1 cellular context compared by ENCODE assay signal in the genomic region with DNA sequence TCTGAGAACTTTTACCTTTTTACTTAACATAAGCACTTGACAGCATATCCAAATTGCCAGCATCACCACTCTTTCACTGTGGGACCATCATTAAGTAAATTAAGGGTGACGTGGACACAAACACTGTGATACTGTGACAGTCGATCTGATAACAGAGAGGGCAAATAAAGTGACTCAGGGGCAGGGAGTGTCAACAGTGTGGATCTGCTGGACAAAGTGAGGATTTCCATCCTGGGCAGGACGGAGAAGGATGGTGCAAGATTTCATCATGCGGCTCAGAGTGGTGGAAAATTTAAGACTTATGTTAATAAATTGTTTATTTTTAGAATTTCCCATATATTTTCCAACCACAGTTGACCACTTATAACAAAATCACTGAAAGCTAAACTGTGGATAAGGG.
TF ChIP-seq lines count a peak whose summit lies in the region.

No MANE protein-coding gene starts in this region.

TF ChIP-seq in HepG2, 621 proteins besides CTCF, POLR2A, EP300 and RAD21 (continued from another document and continues in another):
- TF ChIP-seq, protein P1, sequence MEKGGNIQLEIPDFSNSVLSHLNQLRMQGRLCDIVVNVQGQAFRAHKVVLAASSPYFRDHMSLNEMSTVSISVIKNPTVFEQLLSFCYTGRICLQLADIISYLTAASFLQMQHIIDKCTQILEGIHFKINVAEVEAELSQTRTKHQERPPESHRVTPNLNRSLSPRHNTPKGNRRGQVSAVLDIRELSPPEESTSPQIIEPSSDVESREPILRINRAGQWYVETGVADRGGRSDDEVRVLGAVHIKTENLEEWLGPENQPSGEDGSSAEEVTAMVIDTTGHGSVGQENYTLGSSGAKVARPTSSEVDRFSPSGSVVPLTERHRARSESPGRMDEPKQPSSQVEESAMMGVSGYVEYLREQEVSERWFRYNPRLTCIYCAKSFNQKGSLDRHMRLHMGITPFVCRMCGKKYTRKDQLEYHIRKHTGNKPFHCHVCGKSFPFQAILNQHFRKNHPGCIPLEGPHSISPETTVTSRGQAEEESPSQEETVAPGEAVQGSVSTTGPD (CRISPR knock-in tag; IDR thresholded peaks at IDR 0.05): no peak
- TF ChIP-seq, protein P2, sequence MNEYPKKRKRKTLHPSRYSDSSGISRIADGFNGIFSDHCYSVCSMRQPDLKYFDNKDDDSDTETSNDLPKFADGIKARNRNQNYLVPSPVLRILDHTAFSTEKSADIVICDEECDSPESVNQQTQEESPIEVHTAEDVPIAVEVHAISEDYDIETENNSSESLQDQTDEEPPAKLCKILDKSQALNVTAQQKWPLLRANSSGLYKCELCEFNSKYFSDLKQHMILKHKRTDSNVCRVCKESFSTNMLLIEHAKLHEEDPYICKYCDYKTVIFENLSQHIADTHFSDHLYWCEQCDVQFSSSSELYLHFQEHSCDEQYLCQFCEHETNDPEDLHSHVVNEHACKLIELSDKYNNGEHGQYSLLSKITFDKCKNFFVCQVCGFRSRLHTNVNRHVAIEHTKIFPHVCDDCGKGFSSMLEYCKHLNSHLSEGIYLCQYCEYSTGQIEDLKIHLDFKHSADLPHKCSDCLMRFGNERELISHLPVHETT (CRISPR knock-in tag; conservative IDR thresholded peaks at IDR 0.05): no peak
- peak; percentile 61; the same call in 1 of the 2 replicates for TF ChIP-seq MIER3 (CRISPR knock-in tag; IDR thresholded peaks at IDR 0.05; ENCODE audit: borderline replicate concordance)
- no peak; the same call in 1 of the 2 replicates for TF ChIP-seq RXRA (CRISPR knock-in tag; IDR thresholded peaks at IDR 0.05)
- TF ChIP-seq AKAP8 (CRISPR knock-in tag; IDR thresholded peaks at IDR 0.05): no peak
- TF ChIP-seq NPAS2 (CRISPR knock-in tag; IDR thresholded peaks at IDR 0.05; ENCODE audit: borderline replicate concordance): no peak
- TF ChIP-seq PHF5A (CRISPR knock-in tag; IDR thresholded peaks at IDR 0.05; ENCODE audit: low read depth, unreplicated experiment): peak; percentile 50
- no peak for TF ChIP-seq SNAI1 (CRISPR knock-in tag; IDR thresholded peaks at IDR 0.05; ENCODE audit: borderline replicate concordance)
- TF ChIP-seq JUN (CRISPR knock-in tag; IDR thresholded peaks at IDR 0.05): peak; percentile 87
- TF ChIP-seq, protein P3, sequence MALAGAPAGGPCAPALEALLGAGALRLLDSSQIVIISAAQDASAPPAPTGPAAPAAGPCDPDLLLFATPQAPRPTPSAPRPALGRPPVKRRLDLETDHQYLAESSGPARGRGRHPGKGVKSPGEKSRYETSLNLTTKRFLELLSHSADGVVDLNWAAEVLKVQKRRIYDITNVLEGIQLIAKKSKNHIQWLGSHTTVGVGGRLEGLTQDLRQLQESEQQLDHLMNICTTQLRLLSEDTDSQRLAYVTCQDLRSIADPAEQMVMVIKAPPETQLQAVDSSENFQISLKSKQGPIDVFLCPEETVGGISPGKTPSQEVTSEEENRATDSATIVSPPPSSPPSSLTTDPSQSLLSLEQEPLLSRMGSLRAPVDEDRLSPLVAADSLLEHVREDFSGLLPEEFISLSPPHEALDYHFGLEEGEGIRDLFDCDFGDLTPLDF (CRISPR knock-in tag; IDR thresholded peaks at IDR 0.05): no peak
- TF ChIP-seq, protein P4, sequence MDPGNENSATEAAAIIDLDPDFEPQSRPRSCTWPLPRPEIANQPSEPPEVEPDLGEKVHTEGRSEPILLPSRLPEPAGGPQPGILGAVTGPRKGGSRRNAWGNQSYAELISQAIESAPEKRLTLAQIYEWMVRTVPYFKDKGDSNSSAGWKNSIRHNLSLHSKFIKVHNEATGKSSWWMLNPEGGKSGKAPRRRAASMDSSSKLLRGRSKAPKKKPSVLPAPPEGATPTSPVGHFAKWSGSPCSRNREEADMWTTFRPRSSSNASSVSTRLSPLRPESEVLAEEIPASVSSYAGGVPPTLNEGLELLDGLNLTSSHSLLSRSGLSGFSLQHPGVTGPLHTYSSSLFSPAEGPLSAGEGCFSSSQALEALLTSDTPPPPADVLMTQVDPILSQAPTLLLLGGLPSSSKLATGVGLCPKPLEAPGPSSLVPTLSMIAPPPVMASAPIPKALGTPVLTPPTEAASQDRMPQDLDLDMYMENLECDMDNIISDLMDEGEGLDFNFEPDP (CRISPR knock-in tag; conservative IDR thresholded peaks at IDR 0.05): no peak
- TF ChIP-seq SP1 (IDR thresholded peaks at IDR 0.05): no peak
- no peak for TF ChIP-seq SP1 (CRISPR knock-in tag; IDR thresholded peaks at IDR 0.05)
- no peak for TF ChIP-seq GZF1 (CRISPR knock-in tag; IDR thresholded peaks at IDR 0.05)
- TF ChIP-seq RORA (CRISPR knock-in tag; IDR thresholded peaks at IDR 0.05): no peak
- no peak for TF ChIP-seq ZNF747 (CRISPR knock-in tag; IDR thresholded peaks at IDR 0.05; ENCODE audit: borderline replicate concordance)
- TF ChIP-seq, protein P5, sequence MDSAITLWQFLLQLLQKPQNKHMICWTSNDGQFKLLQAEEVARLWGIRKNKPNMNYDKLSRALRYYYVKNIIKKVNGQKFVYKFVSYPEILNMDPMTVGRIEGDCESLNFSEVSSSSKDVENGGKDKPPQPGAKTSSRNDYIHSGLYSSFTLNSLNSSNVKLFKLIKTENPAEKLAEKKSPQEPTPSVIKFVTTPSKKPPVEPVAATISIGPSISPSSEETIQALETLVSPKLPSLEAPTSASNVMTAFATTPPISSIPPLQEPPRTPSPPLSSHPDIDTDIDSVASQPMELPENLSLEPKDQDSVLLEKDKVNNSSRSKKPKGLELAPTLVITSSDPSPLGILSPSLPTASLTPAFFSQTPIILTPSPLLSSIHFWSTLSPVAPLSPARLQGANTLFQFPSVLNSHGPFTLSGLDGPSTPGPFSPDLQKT (CRISPR knock-in tag; IDR thresholded peaks at IDR 0.05; ENCODE audit: borderline replicate concordance): no peak
- TF ChIP-seq SIX4 (CRISPR knock-in tag; IDR thresholded peaks at IDR 0.05): peak; percentile 39; the same call in 1 of the 2 replicates
- TF ChIP-seq ZNF354B (CRISPR knock-in tag; IDR thresholded peaks at IDR 0.05): no peak
- TF ChIP-seq ZNF780A (CRISPR knock-in tag; IDR thresholded peaks at IDR 0.05): no peak
- TF ChIP-seq SRSF4 (IDR thresholded peaks at IDR 0.05; ENCODE audit: low read depth, low read length, poor library complexity, severe bottlenecking): no peak
- peak; percentile 79; the same call in 1 of the 2 replicates for TF ChIP-seq FOXK1 (CRISPR knock-in tag; IDR thresholded peaks at IDR 0.05; ENCODE audit: borderline replicate concordance, low read depth)
- peak; percentile 79 for TF ChIP-seq CREM (IDR thresholded peaks at IDR 0.05)
- TF ChIP-seq CREM (CRISPR knock-in tag; IDR thresholded peaks at IDR 0.05): no peak
- 0 out of 2 replicates have a peak, but pooled peaks have one; percentile 26 for TF ChIP-seq KDM2A (CRISPR knock-in tag; IDR thresholded peaks at IDR 0.05; ENCODE audit: borderline replicate concordance, low read depth)
- TF ChIP-seq ZNF652 (CRISPR knock-in tag; IDR thresholded peaks at IDR 0.05; ENCODE audit: borderline replicate concordance, low read depth): no peak
- no peak for TF ChIP-seq CCAR2 (optimal IDR thresholded peaks at IDR 0.05; ENCODE audit: low read depth, low read length)
- TF ChIP-seq, protein P6, sequence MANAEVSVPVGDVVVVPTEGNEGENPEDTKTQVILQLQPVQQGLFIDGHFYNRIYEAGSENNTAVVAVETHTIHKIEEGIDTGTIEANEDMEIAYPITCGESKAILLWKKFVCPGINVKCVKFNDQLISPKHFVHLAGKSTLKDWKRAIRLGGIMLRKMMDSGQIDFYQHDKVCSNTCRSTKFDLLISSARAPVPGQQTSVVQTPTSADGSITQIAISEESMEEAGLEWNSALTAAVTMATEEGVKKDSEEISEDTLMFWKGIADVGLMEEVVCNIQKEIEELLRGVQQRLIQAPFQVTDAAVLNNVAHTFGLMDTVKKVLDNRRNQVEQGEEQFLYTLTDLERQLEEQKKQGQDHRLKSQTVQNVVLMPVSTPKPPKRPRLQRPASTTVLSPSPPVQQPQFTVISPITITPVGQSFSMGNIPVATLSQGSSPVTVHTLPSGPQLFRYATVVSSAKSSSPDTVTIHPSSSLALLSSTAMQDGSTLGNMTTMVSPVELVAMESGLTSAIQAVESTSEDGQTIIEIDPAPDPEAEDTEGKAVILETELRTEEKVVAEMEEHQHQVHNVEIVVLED (CRISPR knock-in tag; IDR thresholded peaks at IDR 0.05; ENCODE audit: borderline replicate concordance): no peak
- TF ChIP-seq ELF4 (CRISPR knock-in tag; IDR thresholded peaks at IDR 0.05; ENCODE audit: borderline replicate concordance): no peak
- TF ChIP-seq DNMT3B (CRISPR knock-in tag; conservative IDR thresholded peaks at IDR 0.05): no peak
- TF ChIP-seq NR2F1 (CRISPR knock-in tag; IDR thresholded peaks at IDR 0.05): 0 out of 4 replicates have a peak, but pooled peaks of 1 of the 2 experiments have one; percentile 46
- peak; percentile 60; the same call in 1 of the 2 replicates for TF ChIP-seq ERF (CRISPR knock-in tag; IDR thresholded peaks at IDR 0.05)
- TF ChIP-seq, protein P7, sequence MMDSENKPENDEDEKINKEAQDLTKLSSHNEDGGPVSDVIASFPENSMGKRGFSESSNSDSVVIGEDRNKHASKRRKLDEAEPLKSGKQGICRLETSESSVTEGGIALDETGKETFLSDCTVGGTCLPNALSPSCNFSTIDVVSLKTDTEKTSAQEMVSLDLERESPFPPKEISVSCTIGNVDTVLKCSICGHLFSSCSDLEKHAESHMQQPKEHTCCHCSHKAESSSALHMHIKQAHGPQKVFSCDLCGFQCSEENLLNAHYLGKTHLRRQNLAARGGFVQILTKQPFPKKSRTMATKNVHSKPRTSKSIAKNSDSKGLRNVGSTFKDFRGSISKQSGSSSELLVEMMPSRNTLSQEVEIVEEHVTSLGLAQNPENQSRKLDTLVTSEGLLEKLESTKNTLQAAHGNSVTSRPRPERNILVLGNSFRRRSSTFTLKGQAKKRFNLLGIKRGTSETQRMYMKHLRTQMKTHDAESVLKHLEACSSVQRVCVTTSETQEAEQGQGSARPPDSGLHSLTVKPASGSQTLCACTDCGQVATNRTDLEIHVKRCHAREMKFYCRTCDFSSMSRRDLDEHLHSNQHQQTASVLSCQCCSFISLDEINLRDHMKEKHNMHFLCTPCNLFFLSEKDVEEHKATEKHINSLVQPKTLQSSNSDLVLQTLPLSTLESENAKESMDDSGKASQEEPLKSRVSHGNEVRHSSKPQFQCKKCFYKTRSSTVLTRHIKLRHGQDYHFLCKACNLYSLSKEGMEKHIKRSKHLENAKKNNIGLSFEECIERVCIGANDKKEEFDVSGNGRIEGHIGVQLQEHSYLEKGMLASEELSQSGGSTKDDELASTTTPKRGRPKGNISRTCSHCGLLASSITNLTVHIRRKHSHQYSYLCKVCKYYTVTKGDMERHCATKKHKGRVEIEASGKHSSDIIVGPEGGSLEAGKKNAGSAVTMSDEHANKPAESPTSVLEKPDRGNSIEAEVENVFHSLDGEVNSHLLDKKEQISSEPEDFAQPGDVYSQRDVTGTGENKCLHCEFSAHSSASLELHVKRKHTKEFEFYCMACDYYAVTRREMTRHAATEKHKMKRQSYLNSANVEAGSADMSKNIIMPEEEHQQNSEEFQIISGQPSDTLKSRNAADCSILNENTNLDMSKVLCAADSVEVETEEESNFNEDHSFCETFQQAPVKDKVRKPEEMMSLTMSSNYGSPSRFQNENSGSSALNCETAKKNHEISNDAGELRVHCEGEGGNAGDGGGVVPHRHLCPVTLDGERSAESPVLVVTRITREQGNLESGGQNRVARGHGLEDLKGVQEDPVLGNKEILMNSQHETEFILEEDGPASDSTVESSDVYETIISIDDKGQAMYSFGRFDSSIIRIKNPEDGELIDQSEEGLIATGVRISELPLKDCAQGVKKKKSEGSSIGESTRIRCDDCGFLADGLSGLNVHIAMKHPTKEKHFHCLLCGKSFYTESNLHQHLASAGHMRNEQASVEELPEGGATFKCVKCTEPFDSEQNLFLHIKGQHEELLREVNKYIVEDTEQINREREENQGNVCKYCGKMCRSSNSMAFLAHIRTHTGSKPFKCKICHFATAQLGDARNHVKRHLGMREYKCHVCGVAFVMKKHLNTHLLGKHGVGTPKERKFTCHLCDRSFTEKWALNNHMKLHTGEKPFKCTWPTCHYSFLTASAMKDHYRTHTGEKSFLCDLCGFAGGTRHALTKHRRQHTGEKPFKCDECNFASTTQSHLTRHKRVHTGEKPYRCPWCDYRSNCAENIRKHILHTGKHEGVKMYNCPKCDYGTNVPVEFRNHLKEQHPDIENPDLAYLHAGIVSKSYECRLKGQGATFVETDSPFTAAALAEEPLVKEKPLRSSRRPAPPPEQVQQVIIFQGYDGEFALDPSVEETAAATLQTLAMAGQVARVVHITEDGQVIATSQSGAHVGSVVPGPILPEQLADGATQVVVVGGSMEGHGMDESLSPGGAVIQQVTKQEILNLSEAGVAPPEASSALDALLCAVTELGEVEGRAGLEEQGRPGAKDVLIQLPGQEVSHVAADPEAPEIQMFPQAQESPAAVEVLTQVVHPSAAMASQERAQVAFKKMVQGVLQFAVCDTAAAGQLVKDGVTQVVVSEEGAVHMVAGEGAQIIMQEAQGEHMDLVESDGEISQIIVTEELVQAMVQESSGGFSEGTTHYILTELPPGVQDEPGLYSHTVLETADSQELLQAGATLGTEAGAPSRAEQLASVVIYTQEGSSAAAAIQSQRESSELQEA (CRISPR knock-in tag; IDR thresholded peaks at IDR 0.05; ENCODE audit: not compliant biosample characterization): no peak
- no peak for TF ChIP-seq ZNF136 (CRISPR knock-in tag; IDR thresholded peaks at IDR 0.05; ENCODE audit: low read depth)
- TF ChIP-seq ELF1 (CRISPR knock-in tag; IDR thresholded peaks at IDR 0.05): no peak
- no peak for TF ChIP-seq ZNF451 (CRISPR knock-in tag; IDR thresholded peaks at IDR 0.05)
- TF ChIP-seq CEBPB (IDR thresholded peaks at IDR 0.05; ENCODE audit: borderline replicate concordance, low read depth, low read length): peak; percentile 93
